Comparison of ENCODE assay signal across 9 cellular contexts in genomic region chr11:85810521-85810870, GRCh38. TPM values are rescaled to one million over a fixed set of nuclear protein-coding genes. Genes with fewer than 3 reads are reported as not detected.
A peak's percentile ranks its signal among the peaks of the same experiment; 100 is the strongest.
DNase-seq lines count a peak whose midpoint lies in the region; ATAC-seq and TF ChIP-seq lines count a peak whose summit lies in the region.
"Had no signal": no experiment of that assay in that cellular context is flagged by ENCODE, and none has a peak within 500 bp of the region (broad histone marks: within the 10 kb centered on the region; RNA-seq: fewer than 3 reads in every experiment).

No MANE protein-coding gene starts in this region.

- peaks cover 50% of the 10 kb centered on the region for H3K4me1 Mint-ChIP-seq in activated naive CD8-positive, alpha-beta T cell (ENCODE audit: low read depth)

- no peak for TF ChIP-seq EP300 in stomach (IDR thresholded peaks at IDR 0.05)

- peaks cover 2% of the 10 kb centered on the region for H3K36me3 Mint-ChIP-seq in activated naive CD8-positive, alpha-beta T cell

- peaks cover 0 to 59% (median 35%) of the 10 kb centered on the region in 4 donors for H3K4me1 ChIP-seq in stomach

- TF ChIP-seq CTCF in stomach (IDR thresholded peaks at IDR 0.05): no peak

- H3K9me3 Mint-ChIP-seq in activated naive CD8-positive, alpha-beta T cell (ENCODE audit: low read depth): no peaks in the 10 kb centered on the region

- peak overlapping the region; percentile 90 for H3K4me3 Mint-ChIP-seq in activated naive CD8-positive, alpha-beta T cell

- H3K27me3 Mint-ChIP-seq in activated naive CD8-positive, alpha-beta T cell: no peaks in the 10 kb centered on the region

- H3K27ac ChIP-seq in stomach: peak overlapping the region; percentile 71 to 81 (median 77)

- H3K4me3 ChIP-seq in stomach: peak overlapping the region; percentile 55 to 72 (median 60)

- H3K36me3 ChIP-seq in stomach: no peaks in the 10 kb centered on the region

- no peak for TF ChIP-seq POLR2A in stomach (IDR thresholded peaks at IDR 0.05)

- intact Hi-C loops in stomach (cut with DNase I; ENCODE audit: low total_unique reads): no loop called here

- 4 to 6% (median 5%) methylated on average over 10 of the region's 10 CpGs for WGBS in stomach, 5 donors

- peak; percentile 21 for DNase-seq in iPS-NIHi7 (ENCODE audit: extremely low spot score)
- DNase-seq in stomach: no peak
- no peak for DNase-seq in HPDE6-E6E7 (ENCODE audit: extremely low spot score)
- DNase-seq in activated gamma-delta T cell treated with Interleukin-2 at 50 U/mL for 16 hours: no peak

- H3K27ac Mint-ChIP-seq in activated naive CD8-positive, alpha-beta T cell: peak overlapping the region; percentile 54

- ATAC-seq in HG03175 (IDR thresholded peaks at IDR 0.05; ENCODE audit: unreplicated experiment) (peak; percentile 14), HG03354 (IDR thresholded peaks at IDR 0.05; ENCODE audit: poor library complexity, severe bottlenecking, unreplicated experiment) (no peak), HG02981 (IDR thresholded peaks at IDR 0.05; ENCODE audit: unreplicated experiment) (no peak)

- no peaks in the 10 kb centered on the region for H3K9me3 ChIP-seq in stomach

- H3K27me3 ChIP-seq in stomach: no peaks in the 10 kb centered on the region

RNA-seq across cellular contexts. Expression of gene SYTL2, which starts 0.4 kb away (rescaled TPM):
- total RNA-seq in stomach: 100 to 1,000 TPM; 151 to 391 (median 255) TPM
- 10 to 100 TPM in 2 of 3 donors, 1 to 10 TPM in 1; 5.4 to 86.1 (median 11.4) TPM for polyA plus RNA-seq in stomach

RNA-seq across cellular contexts. Expression of gene CCDC83, which starts 44.7 kb away (rescaled TPM):
- 1 to 10 TPM in 1 of 5 donors, under 1 TPM in 1, not detected in 3; 0.45 to 2.6 TPM for total RNA-seq in stomach
- not detected for polyA plus RNA-seq in stomach
- total RNA-seq: lung microvascular endothelial cell had no signal
